Comparison of ENCODE assay signal across 12 cellular contexts in genomic region chr6:68559052-68559451, GRCh38.
DNase-seq lines count a peak whose midpoint lies in the region; TF ChIP-seq lines count a peak whose summit lies in the region.
"Had no signal": no experiment of that assay in that cellular context is flagged by ENCODE, and none has a peak within 500 bp of the region (broad histone marks: within the 10 kb centered on the region; RNA-seq: fewer than 3 reads in every experiment).

No MANE protein-coding gene starts in this region.

- H3K9me3 ChIP-seq in MM.1S (replicated peaks; ENCODE audit: insufficient read depth, low read length): no peaks in the 10 kb centered on the region
- H3K9me3 ChIP-seq: esophagus muscularis mucosa had no signal

- H4K20me1 ChIP-seq in MM.1S (ENCODE audit: insufficient read depth, low read length): no peaks in the 10 kb centered on the region

- no peaks in the 10 kb centered on the region for H3F3A ChIP-seq in MM.1S (ENCODE audit: insufficient read depth, low read length)

- H3K9me2 ChIP-seq in MM.1S (replicated peaks; ENCODE audit: insufficient read depth, low read length): no peaks in the 10 kb centered on the region

- H3K9ac ChIP-seq in MM.1S (ENCODE audit: low read length): no peak overlapping the region

- H3K4me2 ChIP-seq in MM.1S (ENCODE audit: low read depth, low read length): no peak overlapping the region

- H3K27me3 ChIP-seq in MM.1S (replicated peaks; ENCODE audit: insufficient read depth, low read length): no peaks in the 10 kb centered on the region
- H3K27me3 ChIP-seq: esophagus muscularis mucosa had no signal

- H3K4me1 ChIP-seq in MM.1S (ENCODE audit: low read length): no peaks in the 10 kb centered on the region

- H3K4me3 ChIP-seq in LNCaP clone FGC (ENCODE audit: low read depth, low read length) (no peak overlapping the region), MM.1S (ENCODE audit: low read length) (no peak overlapping the region)
- H3K4me3 ChIP-seq: esophagus muscularis mucosa had no signal

- H2AFZ ChIP-seq in MM.1S (ENCODE audit: low read length): no peak overlapping the region

- no peak overlapping the region for H3K27ac ChIP-seq in MM.1S (ENCODE audit: low read length)
- H3K27ac ChIP-seq: esophagus muscularis mucosa, RWPE1 had no signal

- TF ChIP-seq CTCF in LNCaP clone FGC (IDR thresholded peaks at IDR 0.05; ENCODE audit: control insufficient read depth, extremely low read depth, insufficient read depth) (peak; percentile 28), GM10266 (IDR thresholded peaks at IDR 0.05; ENCODE audit: control insufficient read depth, insufficient read depth, low read depth, missing control alignments) (no peak), MM.1S (IDR thresholded peaks at IDR 0.05; ENCODE audit: low read length) (no peak)

- no peaks in the 10 kb centered on the region for H3K79me2 ChIP-seq in MM.1S (ENCODE audit: low read length)

- no peaks in the 10 kb centered on the region for H3K36me3 ChIP-seq in MM.1S (replicated peaks; ENCODE audit: insufficient read depth, low read length)
- H3K36me3 ChIP-seq: esophagus muscularis mucosa had no signal

- DNase-seq in Ammon's horn (ENCODE audit: low spot score): peak; percentile 70
- DNase-seq in LNCaP clone FGC (ENCODE audit: low read depth): no peak
- DNase-seq in NCI-H82 treated with DMSO at 0.1 percent for 48 hours (lab: John Stamatoyannopoulos, UW; ENCODE audit: unreplicated experiment): peak; percentile 27
- peak; percentile 52 for DNase-seq in foreskin melanocyte
- DNase-seq in GM10266 (ENCODE audit: extremely low spot score): no peak
- no peak for DNase-seq in HuH-7.5 (ENCODE audit: low spot score)
- DNase-seq in MM.1S: no peak
- no peak for DNase-seq in NCI-H128 (lab: John Stamatoyannopoulos, UW; ENCODE audit: unreplicated experiment)
- DNase-seq: mammary epithelial cell; stimulated activated naive CD4-positive, alpha-beta T cell treated with Interleukin-2 at 50 U/mL for 16 hours had no signal

Comparison
In these comparisons a context has a peak if more than half of its experiments do, and no peak if none do; other contexts are left out.
1. DNase-seq: peak in Ammon's horn (single experiment), NCI-H82 treated with DMSO at 0.1 percent for 48 hours (single experiment) and foreskin melanocyte (single experiment); none in LNCaP clone FGC (single experiment), GM10266 (single experiment), HuH-7.5 (single experiment), MM.1S (single experiment) and NCI-H128 (single experiment).